ENCODE assay signal across 1 cellular context in genomic region chr5:43685271-43685950, GRCh38.
TF ChIP-seq lines count a peak whose summit lies in the region.

No MANE protein-coding gene starts in this region.

TF ChIP-seq in GM12878, 131 proteins besides CTCF, POLR2A, EP300 and RAD21 (continued from another document):
- TF ChIP-seq NKRF (conservative IDR thresholded peaks at IDR 0.05) (no peak), CBX3 (IDR thresholded peaks at IDR 0.05; ENCODE audit: borderline replicate concordance, low read depth) (no peak), MLLT1 (IDR thresholded peaks at IDR 0.05) (no peak)
